8 cellular contexts compared by ENCODE assay signal in the genomic region with DNA sequence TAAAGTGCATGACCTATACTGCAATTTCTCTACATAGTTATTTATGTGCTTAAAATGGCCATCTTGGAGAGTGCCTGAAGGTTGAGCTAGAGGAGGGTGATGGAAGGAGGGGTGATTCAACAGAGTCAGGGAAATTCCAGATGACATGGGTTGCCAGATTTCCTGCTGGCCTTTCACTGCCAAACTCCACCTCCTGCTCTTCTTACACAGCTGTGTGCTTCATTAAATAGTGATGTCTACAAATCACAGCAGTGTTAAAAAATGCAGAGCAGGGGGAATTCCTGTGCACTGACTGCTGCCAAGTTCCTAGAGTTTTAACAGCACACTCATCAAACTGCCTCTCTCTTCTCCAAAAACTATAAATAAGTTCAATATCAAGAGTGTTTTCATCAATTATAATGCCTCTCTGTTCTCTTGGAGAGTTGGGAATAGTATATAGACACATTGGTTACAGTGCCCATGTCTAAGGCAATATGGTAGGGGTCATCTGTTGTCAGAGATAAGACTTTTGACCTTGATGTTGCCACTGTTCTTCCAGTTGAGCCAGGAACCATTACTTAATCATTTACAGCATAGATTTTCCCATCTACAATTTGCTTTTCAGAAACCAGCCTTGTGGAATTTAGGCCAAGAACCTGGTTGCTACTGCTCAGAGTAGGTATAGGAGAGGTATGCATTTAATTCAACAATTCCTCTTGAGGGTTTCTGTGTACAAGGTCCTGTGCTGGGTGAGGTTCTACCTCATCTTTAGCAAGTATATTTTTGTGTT.
A peak's percentile ranks its signal among the peaks of the same experiment; 100 is the strongest.
DNase-seq lines count a peak whose midpoint lies in the region; ATAC-seq and TF ChIP-seq lines count a peak whose summit lies in the region.

No MANE protein-coding gene starts in this region.

- no peak for TF ChIP-seq CTCF in GM13976 (IDR thresholded peaks at IDR 0.05; ENCODE audit: borderline replicate concordance, control extremely low read depth, extremely low read depth, insufficient read depth, missing control alignments)
- no peak for TF ChIP-seq CTCF in astrocyte of the spinal cord (IDR thresholded peaks at IDR 0.05; ENCODE audit: low read depth, low read length)

- no peaks in the 10 kb centered on the region for H3K4me1 ChIP-seq in mesendoderm (ENCODE audit: control insufficient read depth, low read depth, low read length)

- H3K9ac ChIP-seq in mesendoderm (ENCODE audit: low read length), result no peak overlapping the region

- H3K4ac ChIP-seq in mesendoderm (ENCODE audit: low read depth, low read length), result no peak overlapping the region

- no peak overlapping the region for H3K56ac ChIP-seq in mesendoderm (ENCODE audit: low read length)

- in situ Hi-C loops in GM13976 (cut with MboI; ENCODE audit: low sequenced_read_pairs, unreplicated experiment) (no loop called here), astrocyte of the spinal cord (cut with HindIII; ENCODE audit: low sequenced_read_pairs) (no loop called here)

- H2AK5ac ChIP-seq in mesendoderm (ENCODE audit: low read length), result no peak overlapping the region

- no peak overlapping the region for H3K18ac ChIP-seq in mesendoderm (ENCODE audit: low read length)

- no peak overlapping the region for H3K4me3 ChIP-seq in astrocyte of the spinal cord (ENCODE audit: low read depth, low read length)
- no peak overlapping the region for H3K4me3 ChIP-seq in mesendoderm (ENCODE audit: low read length)

- H3K36me3 ChIP-seq in mesendoderm (ENCODE audit: control insufficient read depth, insufficient read depth, low read length), result no peaks in the 10 kb centered on the region

- no peaks in the 10 kb centered on the region for H3K79me2 ChIP-seq in mesendoderm (ENCODE audit: control insufficient read depth, insufficient read depth, low read length)

- no peak overlapping the region for H3K4me2 ChIP-seq in mesendoderm (ENCODE audit: low read length)

- H4K5ac ChIP-seq in mesendoderm (ENCODE audit: low read length), result no peak overlapping the region

- no peak overlapping the region for H2BK15ac ChIP-seq in mesendoderm (replicated peaks; ENCODE audit: low read depth)

- no peak overlapping the region for H3K27ac ChIP-seq in mesendoderm (ENCODE audit: low read depth, low read length)

- no peaks in the 10 kb centered on the region for H3K79me1 ChIP-seq in mesendoderm (ENCODE audit: low read length)

- no peak overlapping the region for H2BK120ac ChIP-seq in mesendoderm (ENCODE audit: low read depth, low read length)

- DNase-seq in GM13976 (ENCODE audit: low spot score), result peak; percentile 19
- peak; percentile 98 for DNase-seq in astrocyte of the spinal cord (ENCODE audit: low read depth, low spot score)
- DNase-seq in mesendoderm, result peak; percentile 67
- no peak for DNase-seq in SHP77 treated with DMSO at 0.1 percent for 48 hours (lab: John Stamatoyannopoulos, UW)
- DNase-seq in pons (ENCODE audit: low spot score), result no peak
- no peak for DNase-seq in mesenteric fat pad (ENCODE audit: low spot score)

- no peaks in the 10 kb centered on the region for H3K27me3 ChIP-seq in mesendoderm (ENCODE audit: insufficient read depth, low read length, poor library complexity)

- no peak overlapping the region for H2BK5ac ChIP-seq in mesendoderm (ENCODE audit: low read length)

- H4K8ac ChIP-seq in mesendoderm (ENCODE audit: low read depth, low read length), result no peak overlapping the region

- H3K23ac ChIP-seq in mesendoderm (ENCODE audit: low read length), result no peak overlapping the region

- ATAC-seq in HG03159 (IDR thresholded peaks at IDR 0.05; ENCODE audit: unreplicated experiment) (peak; percentile 51), HG03521 (IDR thresholded peaks at IDR 0.05; ENCODE audit: unreplicated experiment) (no peak)

Comparison
In these comparisons a context has a peak if more than half of its experiments do, and no peak if none do; other contexts are left out.
1. DNase-seq: peak in GM13976 (single experiment), astrocyte of the spinal cord (single experiment) and mesendoderm (single experiment); none in SHP77 treated with DMSO at 0.1 percent for 48 hours (single experiment), pons (single experiment) and mesenteric fat pad (single experiment).